ENCODE assay signal across 1 cellular context in genomic region chr3:185931777-185932176, GRCh38.
TF ChIP-seq lines count a peak whose summit lies in the region.

No MANE protein-coding gene starts in this region.

TF ChIP-seq in HepG2, 621 proteins besides CTCF, POLR2A, EP300 and RAD21 (continued from another document):
- TF ChIP-seq ZNF687 (CRISPR knock-in tag; IDR thresholded peaks at IDR 0.05) = no peak
- no peak for TF ChIP-seq MED1 (CRISPR knock-in tag; IDR thresholded peaks at IDR 0.05)
- TF ChIP-seq RELA (CRISPR knock-in tag; IDR thresholded peaks at IDR 0.05) = no peak
- no peak for TF ChIP-seq ZBTB42 (CRISPR knock-in tag; IDR thresholded peaks at IDR 0.05)
- no peak for TF ChIP-seq SP4 (CRISPR knock-in tag; IDR thresholded peaks at IDR 0.05)
- TF ChIP-seq, protein P1, sequence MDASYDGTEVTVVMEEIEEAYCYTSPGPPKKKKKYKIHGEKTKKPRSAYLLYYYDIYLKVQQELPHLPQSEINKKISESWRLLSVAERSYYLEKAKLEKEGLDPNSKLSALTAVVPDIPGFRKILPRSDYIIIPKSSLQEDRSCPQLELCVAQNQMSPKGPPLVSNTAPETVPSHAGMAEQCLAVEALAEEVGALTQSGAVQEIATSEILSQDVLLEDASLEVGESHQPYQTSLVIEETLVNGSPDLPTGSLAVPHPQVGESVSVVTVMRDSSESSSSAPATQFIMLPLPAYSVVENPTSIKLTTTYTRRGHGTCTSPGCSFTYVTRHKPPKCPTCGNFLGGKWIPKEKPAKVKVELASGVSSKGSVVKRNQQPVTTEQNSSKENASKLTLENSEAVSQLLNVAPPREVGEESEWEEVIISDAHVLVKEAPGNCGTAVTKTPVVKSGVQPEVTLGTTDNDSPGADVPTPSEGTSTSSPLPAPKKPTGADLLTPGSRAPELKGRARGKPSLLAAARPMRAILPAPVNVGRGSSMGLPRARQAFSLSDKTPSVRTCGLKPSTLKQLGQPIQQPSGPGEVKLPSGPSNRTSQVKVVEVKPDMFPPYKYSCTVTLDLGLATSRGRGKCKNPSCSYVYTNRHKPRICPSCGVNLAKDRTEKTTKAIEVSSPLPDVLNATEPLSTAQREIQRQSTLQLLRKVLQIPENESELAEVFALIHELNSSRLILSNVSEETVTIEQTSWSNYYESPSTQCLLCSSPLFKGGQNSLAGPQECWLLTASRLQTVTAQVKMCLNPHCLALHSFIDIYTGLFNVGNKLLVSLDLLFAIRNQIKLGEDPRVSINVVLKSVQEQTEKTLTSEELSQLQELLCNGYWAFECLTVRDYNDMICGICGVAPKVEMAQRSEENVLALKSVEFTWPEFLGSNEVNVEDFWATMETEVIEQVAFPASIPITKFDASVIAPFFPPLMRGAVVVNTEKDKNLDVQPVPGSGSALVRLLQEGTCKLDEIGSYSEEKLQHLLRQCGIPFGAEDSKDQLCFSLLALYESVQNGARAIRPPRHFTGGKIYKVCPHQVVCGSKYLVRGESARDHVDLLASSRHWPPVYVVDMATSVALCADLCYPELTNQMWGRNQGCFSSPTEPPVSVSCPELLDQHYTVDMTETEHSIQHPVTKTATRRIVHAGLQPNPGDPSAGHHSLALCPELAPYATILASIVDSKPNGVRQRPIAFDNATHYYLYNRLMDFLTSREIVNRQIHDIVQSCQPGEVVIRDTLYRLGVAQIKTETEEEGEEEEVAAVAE (CRISPR knock-in tag; IDR thresholded peaks at IDR 0.05; ENCODE audit: borderline replicate concordance) = no peak
- TF ChIP-seq ZNF501 (CRISPR knock-in tag; IDR thresholded peaks at IDR 0.05) = no peak
- no peak for TF ChIP-seq ZNF614 (CRISPR knock-in tag; IDR thresholded peaks at IDR 0.05; ENCODE audit: borderline replicate concordance)
- TF ChIP-seq ZNF75D (CRISPR knock-in tag; IDR thresholded peaks at IDR 0.05; ENCODE audit: borderline replicate concordance) = no peak
- no peak for TF ChIP-seq DR1 (CRISPR knock-in tag; IDR thresholded peaks at IDR 0.05)
- TF ChIP-seq KDM4B (CRISPR knock-in tag; IDR thresholded peaks at IDR 0.05) = no peak
- no peak for TF ChIP-seq ZNF564 (CRISPR knock-in tag; IDR thresholded peaks at IDR 0.05)
- no peak for TF ChIP-seq RAD51 (IDR thresholded peaks at IDR 0.05; ENCODE audit: borderline replicate concordance)
- TF ChIP-seq ZSCAN12 (CRISPR knock-in tag; IDR thresholded peaks at IDR 0.05) = no peak
- no peak for TF ChIP-seq CREM (IDR thresholded peaks at IDR 0.05)
- TF ChIP-seq CREM (CRISPR knock-in tag; IDR thresholded peaks at IDR 0.05) = no peak
TF ChIP-seq in HepG2: peak in this region for 0.
